ENCODE assay signal across 11 cellular contexts in genomic region chr20:44115762-44116644, GRCh38.
DNase-seq lines count a peak whose midpoint lies in the region; FAIRE-seq and TF ChIP-seq lines count a peak whose summit lies in the region.
"Had no signal": no experiment of that assay in that cellular context is flagged by ENCODE, and none has a peak within 500 bp of the region (broad histone marks: within the 10 kb centered on the region; RNA-seq: fewer than 3 reads in every experiment).

No MANE protein-coding gene starts in this region.

- no peak overlapping the region for H3K27ac Mint-ChIP-seq in activated CD4-positive, alpha-beta T cell treated with anti-CD3 and anti-CD28 coated beads, Interleukin-2, amount 10 ng/mL, durations not matched to agents 7 days and 5 days
- no peak overlapping the region for H3K27ac Mint-ChIP-seq in activated CD4-positive, alpha-beta memory T cell treated with anti-CD3 and anti-CD28 coated beads, Interleukin-2, amount 10 ng/mL, durations not matched to agents 7 days and 5 days
- H3K27ac Mint-ChIP-seq: T-helper 17 cell had no signal

- POLR2A ChIA-PET in SK-N-SH (lab: Yijun Ruan, JAX), result interaction anchor here (1.1 kb wide), 1 partner anchor 72 kb away, joined by 5 read pairs; no protein-coding TSS in a partner anchor
- POLR2A ChIA-PET in activated CD4-positive, alpha-beta T cell treated with anti-CD3 and anti-CD28 coated beads, Interleukin-2, amount 10 ng/mL, durations not matched to agents 7 days and 5 days (lab: Charles Lee), result no interaction called here
- POLR2A ChIA-PET in activated CD4-positive, alpha-beta memory T cell treated with anti-CD3 and anti-CD28 coated beads, Interleukin-2, amount 10 ng/mL, durations not matched to agents 7 days and 5 days (lab: Charles Lee), result interaction anchor here (0.8 to 1.7 kb wide), 2 partner anchors 72 to 102 kb away, joined by 3 to 4 read pairs; no protein-coding TSS in a partner anchor

- no peaks in the 10 kb centered on the region for H3K79me2 ChIP-seq in GM23248 (ENCODE audit: insufficient read depth)
- no peaks in the 10 kb centered on the region for H3K79me2 ChIP-seq in SK-N-SH (ENCODE audit: insufficient read depth)

- H3K4me1 ChIP-seq in GM23248 (ENCODE audit: insufficient read depth) (no peaks in the 10 kb centered on the region), SK-N-SH (ENCODE audit: control insufficient read depth in 1 of 2, insufficient read depth in 2 of 2, low read depth in 1 of 2, low read length in 1 of 2) (no peaks in the 10 kb centered on the region; a peak in 2 of 4 replicates), left ventricle myocardium inferior (peaks cover 71% of the 10 kb centered on the region)

- H3K4me2 ChIP-seq in GM23248 (ENCODE audit: unreplicated experiment), result peak overlapping the region; percentile 12
- H3K4me2 ChIP-seq in SK-N-SH, result no peak overlapping the region

- no peak overlapping the region for H3K4me3 Mint-ChIP-seq in activated CD4-positive, alpha-beta T cell treated with anti-CD3 and anti-CD28 coated beads, Interleukin-2, amount 10 ng/mL, durations not matched to agents 7 days and 5 days
- H3K4me3 Mint-ChIP-seq in activated CD4-positive, alpha-beta memory T cell treated with anti-CD3 and anti-CD28 coated beads, Interleukin-2, amount 10 ng/mL, durations not matched to agents 7 days and 5 days, result no peak overlapping the region
- H3K4me3 Mint-ChIP-seq: T-helper 17 cell, WTC11 had no signal

- intact Hi-C loops in left ventricle myocardium inferior (cut with micrococcal nuclease), result loop anchor here (5.0 kb wide), 1 partner anchor 71 kb away; the partner anchor contains the start of gene JPH2

- H3K27me3 ChIP-seq in GM23248 (replicated peaks; ENCODE audit: insufficient read depth) (no peaks in the 10 kb centered on the region), SK-N-SH (ENCODE audit: insufficient read depth) (no peaks in the 10 kb centered on the region), left ventricle myocardium inferior (ENCODE audit: low read depth) (peaks cover 17% of the 10 kb centered on the region)

- H3K9ac ChIP-seq in GM23248, result no peak overlapping the region
- no peak overlapping the region for H3K9ac ChIP-seq in SK-N-SH

- no peaks in the 10 kb centered on the region for H3F3A ChIP-seq in GM23248 (ENCODE audit: insufficient read depth)
- H3F3A ChIP-seq in SK-N-SH (replicated peaks; ENCODE audit: insufficient read depth), result no peaks in the 10 kb centered on the region

- H3K27ac ChIP-seq in GM23248 (no peak overlapping the region), SK-N-SH (ENCODE audit: low read depth in 2 of 2, low read length in 1 of 2) (no peak overlapping the region), left ventricle myocardium inferior (replicated peaks) (peak overlapping the region; percentile 50)

- no peak for TF ChIP-seq RAD21 in SK-N-SH (IDR thresholded peaks at IDR 0.05; ENCODE audit: low read length)

- CTCF ChIA-PET in SK-N-SH (lab: Yijun Ruan, JAX), result interaction anchor here (0.6 to 23.6 kb wide), 56 partner anchors 9 to 578 kb away, joined by 3 to 618 read pairs (median 5); partner anchors contain the start of genes JPH2 and OSER1
- CTCF ChIA-PET in activated CD4-positive, alpha-beta T cell treated with anti-CD3 and anti-CD28 coated beads, Interleukin-2, amount 10 ng/mL, durations not matched to agents 7 days and 5 days (lab: Charles Lee), result interaction anchor here (0.6 to 3.6 kb wide), 13 partner anchors 9 to 197 kb away, joined by 3 to 33 read pairs (median 4); partner anchors contain the start of genes FITM2 and JPH2
- CTCF ChIA-PET in activated CD4-positive, alpha-beta memory T cell treated with anti-CD3 and anti-CD28 coated beads, Interleukin-2, amount 10 ng/mL, durations not matched to agents 7 days and 5 days (lab: Charles Lee), result interaction anchor here (0.5 to 2.4 kb wide), 26 partner anchors 9 to 486 kb away, joined by 3 to 87 read pairs (median 4); partner anchors contain the start of genes FITM2 and JPH2

- H3K4me1 Mint-ChIP-seq in activated CD4-positive, alpha-beta T cell treated with anti-CD3 and anti-CD28 coated beads, Interleukin-2, amount 10 ng/mL, durations not matched to agents 7 days and 5 days, result peaks cover 9% of the 10 kb centered on the region
- peaks cover 1% of the 10 kb centered on the region for H3K4me1 Mint-ChIP-seq in activated CD4-positive, alpha-beta memory T cell treated with anti-CD3 and anti-CD28 coated beads, Interleukin-2, amount 10 ng/mL, durations not matched to agents 7 days and 5 days

- DNase-seq in GM23248 (no peak), SK-N-SH (peak; percentile 52), left ventricle myocardium inferior (no peak), retina (peak; percentile 32), GM19238 (ENCODE audit: insufficient read length, low spot score) (no peak), RCC 7860 (ENCODE audit: low spot score) (no peak)
- no peak for DNase-seq in activated CD4-positive, alpha-beta T cell treated with anti-CD3 and anti-CD28 coated beads, Interleukin-2, amount 10 ng/mL, durations not matched to agents 7 days and 5 days
- DNase-seq in activated CD4-positive, alpha-beta memory T cell treated with anti-CD3 and anti-CD28 coated beads, Interleukin-2, amount 10 ng/mL, durations not matched to agents 7 days and 5 days, result no peak

- no peak overlapping the region for H3K4me3 ChIP-seq in GM23248
- H3K4me3 ChIP-seq in SK-N-SH (ENCODE audit: low read depth in 2 of 2, low read length in 1 of 2), result no peak overlapping the region
- H3K4me3 ChIP-seq in left ventricle myocardium inferior, result no peak overlapping the region
- H3K4me3 ChIP-seq: coronary artery had no signal

- no peaks in the 10 kb centered on the region for H3K9me3 Mint-ChIP-seq in activated CD4-positive, alpha-beta T cell treated with anti-CD3 and anti-CD28 coated beads, Interleukin-2, amount 10 ng/mL, durations not matched to agents 7 days and 5 days
- H3K9me3 Mint-ChIP-seq in activated CD4-positive, alpha-beta memory T cell treated with anti-CD3 and anti-CD28 coated beads, Interleukin-2, amount 10 ng/mL, durations not matched to agents 7 days and 5 days, result no peaks in the 10 kb centered on the region
- H3K9me3 Mint-ChIP-seq: WTC11 had no signal

- H3K27me3 Mint-ChIP-seq in activated CD4-positive, alpha-beta T cell treated with anti-CD3 and anti-CD28 coated beads, Interleukin-2, amount 10 ng/mL, durations not matched to agents 7 days and 5 days, result peaks cover 24% of the 10 kb centered on the region
- H3K27me3 Mint-ChIP-seq in activated CD4-positive, alpha-beta memory T cell treated with anti-CD3 and anti-CD28 coated beads, Interleukin-2, amount 10 ng/mL, durations not matched to agents 7 days and 5 days, result peaks cover 26% of the 10 kb centered on the region

- TF ChIP-seq EP300 in SK-N-SH (IDR thresholded peaks at IDR 0.05; ENCODE audit: borderline replicate concordance in 1 of 2, low read depth in 1 of 2, low read length in 1 of 2), result no peak

- TF ChIP-seq CTCF in SK-N-SH (IDR thresholded peaks at IDR 0.05) (no peak), left ventricle myocardium inferior (IDR thresholded peaks at IDR 0.05; ENCODE audit: borderline replicate concordance) (no peak)

- FAIRE-seq in RCC 7860 (lab: Jason Lieb, UNC), result no peak

- H2AFZ ChIP-seq in GM23248, result peak overlapping the region; percentile 72
- 0 out of 2 replicates have a peak overlapping the region, but pooled peaks have one; percentile 43 for H2AFZ ChIP-seq in SK-N-SH (ENCODE audit: low read depth)

- H4K20me1 ChIP-seq in GM23248 (ENCODE audit: insufficient read depth) (no peaks in the 10 kb centered on the region), SK-N-SH (ENCODE audit: insufficient read depth) (no peaks in the 10 kb centered on the region)

- no peaks in the 10 kb centered on the region for H3K36me3 Mint-ChIP-seq in activated CD4-positive, alpha-beta T cell treated with anti-CD3 and anti-CD28 coated beads, Interleukin-2, amount 10 ng/mL, durations not matched to agents 7 days and 5 days (ENCODE audit: low read depth)
- no peaks in the 10 kb centered on the region for H3K36me3 Mint-ChIP-seq in activated CD4-positive, alpha-beta memory T cell treated with anti-CD3 and anti-CD28 coated beads, Interleukin-2, amount 10 ng/mL, durations not matched to agents 7 days and 5 days (ENCODE audit: low read depth)
- H3K36me3 Mint-ChIP-seq: WTC11 had no signal

- WGBS in GM23248 (ENCODE audit: low coverage in 1 of 2, low lambda C conversion rate in 2 of 2, missing lambda C conversion rate in 2 of 2), 2 experiments, result 17 to 38% methylated on average over 44 to 59 of the region's 76 CpGs
- WGBS in SK-N-SH (ENCODE audit: low lambda C conversion rate), result 84% methylated on average over 24 of the region's 76 CpGs

- no peaks in the 10 kb centered on the region for H3K9me2 ChIP-seq in GM23248 (ENCODE audit: insufficient read depth)
- no peaks in the 10 kb centered on the region for H3K9me2 ChIP-seq in SK-N-SH

- no peaks in the 10 kb centered on the region for H3K36me3 ChIP-seq in GM23248 (ENCODE audit: low read depth)
- no peaks in the 10 kb centered on the region for H3K36me3 ChIP-seq in SK-N-SH (replicated peaks in 1 of 2; ENCODE audit: control insufficient read depth in 1 of 2, insufficient read depth in 2 of 2, low read length in 1 of 2)
- H3K36me3 ChIP-seq in left ventricle myocardium inferior, result no peaks in the 10 kb centered on the region

- H3K9me3 ChIP-seq in GM23248 (ENCODE audit: low read depth) (no peaks in the 10 kb centered on the region), SK-N-SH (no peaks in the 10 kb centered on the region), left ventricle myocardium inferior (replicated peaks) (no peaks in the 10 kb centered on the region)

- in situ Hi-C loops in GM23248 (cut with MboI), result loop anchor here (5.0 to 10.0 kb wide), 3 partner anchors 71 to 349 kb away; partner anchors contain the start of genes FITM2 and JPH2

TF ChIP-seq in SK-N-SH, 30 proteins besides CTCF, POLR2A, EP300 and RAD21:
- TF ChIP-seq JUND (IDR thresholded peaks at IDR 0.05) (no peak), TEAD4 (IDR thresholded peaks at IDR 0.05; ENCODE audit: borderline replicate concordance, insufficient read depth) (no peak), MEF2A (IDR thresholded peaks at IDR 0.05; ENCODE audit: borderline replicate concordance, low read depth) (no peak), YY1 (IDR thresholded peaks at IDR 0.05; ENCODE audit: low read depth) (no peak), EZH2phosphoT487 (IDR thresholded peaks at IDR 0.05; ENCODE audit: borderline replicate concordance, low read depth) (no peak)

Comparison
In these comparisons a context has a peak if more than half of its experiments do, and no peak if none do; other contexts are left out.
1. DNase-seq: peak in SK-N-SH (single experiment) and retina (single experiment); none in GM23248 (single experiment), left ventricle myocardium inferior (single experiment), GM19238 (single experiment), RCC 7860 (single experiment), activated CD4-positive, alpha-beta T cell treated with anti-CD3 and anti-CD28 coated beads, Interleukin-2, amount 10 ng/mL, durations not matched to agents 7 days and 5 days (single experiment) and activated CD4-positive, alpha-beta memory T cell treated with anti-CD3 and anti-CD28 coated beads, Interleukin-2, amount 10 ng/mL, durations not matched to agents 7 days and 5 days (single experiment).